ENCODE assay signal across 16 cellular contexts in the genomic region with DNA sequence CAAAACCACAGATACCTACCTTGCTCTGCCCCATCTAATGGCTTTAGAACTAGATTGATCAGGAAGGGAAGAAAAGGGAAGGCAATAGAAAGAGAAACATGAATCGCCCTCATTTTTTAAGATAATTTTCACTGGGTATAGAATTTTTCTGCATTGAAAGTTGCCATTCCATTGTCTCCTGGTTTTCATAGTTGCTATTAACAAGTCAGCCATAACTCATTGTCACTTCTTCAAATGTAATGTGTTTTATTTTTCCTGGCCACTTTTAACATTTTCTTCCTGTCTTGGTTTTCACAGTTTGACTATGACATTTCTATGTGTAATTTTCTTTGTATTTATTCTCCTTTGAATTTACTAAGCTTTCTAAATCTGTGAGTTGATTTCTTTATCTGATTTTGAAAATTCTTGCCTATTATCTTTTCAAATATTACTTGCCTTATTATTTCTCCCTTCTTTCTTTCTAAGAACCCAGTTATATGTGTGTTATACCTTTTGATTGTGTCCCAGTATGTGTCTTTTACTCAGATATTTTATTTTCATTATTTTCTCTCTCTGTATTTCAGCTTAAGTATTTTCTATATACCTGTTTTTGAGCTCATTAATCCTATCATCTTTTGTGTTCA.
DNase-seq lines count a peak whose midpoint lies in the region; ATAC-seq, FAIRE-seq and TF ChIP-seq lines count a peak whose summit lies in the region.
"Had no signal": no experiment of that assay in that cellular context is flagged by ENCODE, and none has a peak within 500 bp of the region (broad histone marks: within the 10 kb centered on the region; RNA-seq: fewer than 3 reads in every experiment).

No MANE protein-coding gene starts in this region.

- CTCF ChIA-PET in OCI-LY7 (lab: Charles Lee; ENCODE audit: unreplicated experiment): no interaction called here
- CTCF ChIA-PET in K562 (lab: Yijun Ruan, JAX; ENCODE audit: low intra/inter-chr PET ratio): no interaction called here

- TF ChIP-seq CTCF in OCI-LY7 (conservative IDR thresholded peaks at IDR 0.05; ENCODE audit: low read length) (no peak), K562 (IDR thresholded peaks at IDR 0.05 in 2 of 3, conservative IDR thresholded peaks at IDR 0.05 in 1 of 3; ENCODE audit: insufficient read depth in 2 of 3, low read depth in 1 of 3, low read length in 3 of 3) (no peak), right atrium auricular region (IDR thresholded peaks at IDR 0.05) (no peak)

- no peak overlapping the region for H4K5ac ChIP-seq in mesendoderm (ENCODE audit: low read length)

- H3K27me3 ChIP-seq in K562 (ENCODE audit: control insufficient read depth in 2 of 2, insufficient read depth in 2 of 2, low read length in 2 of 2) (no peaks in the 10 kb centered on the region; a peak in 2 of 5 replicates), mesendoderm (ENCODE audit: insufficient read depth, low read length, poor library complexity) (peaks cover 5% of the 10 kb centered on the region), right atrium auricular region (no peaks in the 10 kb centered on the region)

- no peak overlapping the region for H3K18ac ChIP-seq in mesendoderm (ENCODE audit: low read length)

- H2BK15ac ChIP-seq in mesendoderm (replicated peaks; ENCODE audit: low read depth): no peak overlapping the region

- H2BK120ac ChIP-seq in mesendoderm (ENCODE audit: low read depth, low read length): no peak overlapping the region

- in situ Hi-C loops in ACHN (cut with HindIII; ENCODE audit: low pct_ligation_motif_present, low pct_unique_long_range_greater_than_20kb, low sequenced_read_pairs): no loop called here
- in situ Hi-C loops in K562 (cut with MboI): no loop called here

- H4K20me1 ChIP-seq in OCI-LY7 (ENCODE audit: insufficient read depth, low read length): no peaks in the 10 kb centered on the region
- no peaks in the 10 kb centered on the region for H4K20me1 ChIP-seq in K562 (replicated peaks; ENCODE audit: control insufficient read depth, insufficient read depth, low read length)

- no peak for TF ChIP-seq RAD21 in K562 (CRISPR knock-in tag; conservative IDR thresholded peaks at IDR 0.05 in 1 of 2, IDR thresholded peaks at IDR 0.05 in 1 of 2)

- no peaks in the 10 kb centered on the region for H3K79me1 ChIP-seq in mesendoderm (ENCODE audit: low read length)

- H3K36me3 ChIP-seq in OCI-LY7 (ENCODE audit: insufficient read depth, low read length) (no peaks in the 10 kb centered on the region), K562 (ENCODE audit: control insufficient read depth, insufficient read depth, low read length) (no peaks in the 10 kb centered on the region), mesendoderm (ENCODE audit: control insufficient read depth, insufficient read depth, low read length) (no peaks in the 10 kb centered on the region), right atrium auricular region (no peaks in the 10 kb centered on the region)

- no peaks in the 10 kb centered on the region for H3K9me2 ChIP-seq in OCI-LY7 (ENCODE audit: insufficient read depth, low read length)

- peak; percentile 22 for DNase-seq in ACHN
- peak; percentile 3 for DNase-seq in DMS53 treated with DMSO at 0.1 percent for 48 hours (lab: John Stamatoyannopoulos, UW; ENCODE audit: unreplicated experiment)
- DNase-seq in OCI-LY7 (ENCODE audit: low spot score): peak; percentile 2
- DNase-seq in K562 (ENCODE audit: extremely low read depth in 1 of 4, low spot score in 3 of 4): no peak
- no peak for DNase-seq in mesendoderm
- no peak for DNase-seq in KG1 (lab: John Stamatoyannopoulos, UW)
- DNase-seq in right atrium auricular region (ENCODE audit: low spot score): no peak
- DNase-seq: CD8-positive, alpha-beta T cell; H7; NCI-H1930; NCI-H226; NCI-H526; NK-92 treated with Interleukin-12 subunit alpha and Interleukin-12 subunit beta, amount 100 ng/mL, for 24 hours; PC-9; T-helper 17 cell had no signal

- FAIRE-seq in K562 (lab: Jason Lieb, UNC): no peak
- FAIRE-seq: GM18507 had no signal

- ATAC-seq in K562: no peak
- ATAC-seq: CD8-positive, alpha-beta T cell; T-helper 17 cell had no signal

- BruUV-seq in OCI-LY7 (replicated peaks; lab: Mats Ljungman, UMichigan) (no TSS peak), K562 (replicated peaks; lab: Mats Ljungman, UMichigan) (no TSS peak)

- H3K27ac ChIP-seq in OCI-LY7 (ENCODE audit: low read depth, low read length, poor library complexity, severe bottlenecking) (no peak overlapping the region), K562 (ENCODE audit: extremely low read depth, low read depth, low read length) (no peak overlapping the region), mesendoderm (ENCODE audit: low read depth, low read length) (no peak overlapping the region), right atrium auricular region (no peak overlapping the region)
- H3K27ac ChIP-seq: PC-9 had no signal

- H4K8ac ChIP-seq in mesendoderm (ENCODE audit: low read depth, low read length): no peak overlapping the region

- H3K9me3 ChIP-seq in OCI-LY7 (ENCODE audit: low read length): peaks cover 5% of the 10 kb centered on the region; the same call in 1 of the 2 replicates
- peaks cover 7% of the 10 kb centered on the region for H3K9me3 ChIP-seq in K562 (replicated peaks; ENCODE audit: control insufficient read depth, insufficient read depth, low read depth, low read length)
- H3K9me3 ChIP-seq in right atrium auricular region: peaks cover 0 to 28% of the 10 kb centered on the region in 2 donors

- POLR2A ChIA-PET in OCI-LY7 (lab: Charles Lee) (interaction anchor here (0.7 to 0.8 kb wide), 4 partner anchors 9 to 993 kb away, joined by 3 to 4 read pairs (median 3); no protein-coding TSS in a partner anchor), K562 (lab: Yijun Ruan, JAX) (interaction anchor here (0.6 kb wide), 1 partner anchor 39 kb away, joined by 3 read pairs; no protein-coding TSS in a partner anchor)

- TF ChIP-seq EP300 in K562 (IDR thresholded peaks at IDR 0.05; ENCODE audit: low read length): no peak

- TF ChIP-seq POLR2A in K562 (conservative IDR thresholded peaks at IDR 0.05): no peak

- H3K4me3 ChIP-seq in OCI-LY7 (ENCODE audit: low read depth, low read length, poor library complexity, severe bottlenecking): no peak overlapping the region
- H3K4me3 ChIP-seq in K562: no peak overlapping the region
- H3K4me3 ChIP-seq in mesendoderm (ENCODE audit: low read length): no peak overlapping the region
- H3K4me3 ChIP-seq in right atrium auricular region: no peak overlapping the region
- H3K4me3 ChIP-seq: PC-9 had no signal

- H3K4me1 ChIP-seq in OCI-LY7 (ENCODE audit: insufficient read depth, low read length, poor library complexity, severe bottlenecking) (no peaks in the 10 kb centered on the region), K562 (replicated peaks in 1 of 2; ENCODE audit: control insufficient read depth in 2 of 2, insufficient read depth in 2 of 2, low read length in 2 of 2) (no peaks in the 10 kb centered on the region), mesendoderm (ENCODE audit: control insufficient read depth, low read depth, low read length) (no peaks in the 10 kb centered on the region), right atrium auricular region (peaks cover 0 to 8% of the 10 kb centered on the region in 2 donors)

- H3K9ac ChIP-seq in K562 (ENCODE audit: insufficient read depth in 1 of 2, low read depth in 2 of 2, low read length in 2 of 2): no peak overlapping the region
- H3K9ac ChIP-seq in mesendoderm (ENCODE audit: low read length): no peak overlapping the region

- intact Hi-C loops in OCI-LY7 (cut with micrococcal nuclease; ENCODE audit: unreplicated experiment): no loop called here
- intact Hi-C loops in K562 (cut with micrococcal nuclease): no loop called here

- H2AFZ ChIP-seq in OCI-LY7 (ENCODE audit: low read length) (no peak overlapping the region), K562 (ENCODE audit: low read depth, low read length) (no peak overlapping the region)
- H2AFZ ChIP-seq: PC-9 had no signal

- no peak overlapping the region for H3K56ac ChIP-seq in mesendoderm (ENCODE audit: low read length)

- no peaks in the 10 kb centered on the region for H3K9me1 ChIP-seq in K562 (ENCODE audit: control insufficient read depth, insufficient read depth, low read length)

- H2AK5ac ChIP-seq in mesendoderm (ENCODE audit: low read length): no peak overlapping the region

- no peak overlapping the region for H3K4ac ChIP-seq in mesendoderm (ENCODE audit: low read depth, low read length)

- H3K23ac ChIP-seq in mesendoderm (ENCODE audit: low read length): no peak overlapping the region

- no peak overlapping the region for H2BK5ac ChIP-seq in mesendoderm (ENCODE audit: low read length)

- 7% methylated on average over 1 of the region's 1 CpG for WGBS in K562 (ENCODE audit: insufficient coverage, low coverage, missing lambda C conversion rate)
- WGBS in mesendoderm (ENCODE audit: extremely low coverage, insufficient coverage, low lambda C conversion rate): no CpG with 5 or more reads among the region's 1 CpG

- H3K79me2 ChIP-seq in OCI-LY7 (ENCODE audit: insufficient read depth, low read depth, low read length) (no peaks in the 10 kb centered on the region), K562 (ENCODE audit: control insufficient read depth, insufficient read depth, low read length) (no peaks in the 10 kb centered on the region), mesendoderm (ENCODE audit: control insufficient read depth, insufficient read depth, low read length) (no peaks in the 10 kb centered on the region)

- H3K4me2 ChIP-seq in OCI-LY7 (ENCODE audit: low read length): no peak overlapping the region
- H3K4me2 ChIP-seq in K562 (ENCODE audit: insufficient read depth, low read length): no peak overlapping the region
- H3K4me2 ChIP-seq in mesendoderm (ENCODE audit: low read length): no peak overlapping the region
- H3K4me2 ChIP-seq: PC-9 had no signal

TF ChIP-seq in K562, 482 proteins besides CTCF, POLR2A, EP300 and RAD21 (continues in another document):
- TF ChIP-seq TRIM28 (IDR thresholded peaks at IDR 0.05) (peak; percentile 92), SPI1 (IDR thresholded peaks at IDR 0.05; ENCODE audit: borderline replicate concordance, low read depth, low read length) (no peak), CBX3 (IDR thresholded peaks at IDR 0.05; ENCODE audit: borderline replicate concordance in 1 of 2, low read length in 2 of 2) (peak in 1 of 2 experiments; percentile 98; a peak in 2 of 3 replicates), PTTG1 (tag; IDR thresholded peaks at IDR 0.05; ENCODE audit: low read depth) (no peak), PRPF4 (IDR thresholded peaks at IDR 0.05; ENCODE audit: insufficient read depth, low read depth, low read length, poor library complexity, severe bottlenecking) (no peak), CBX5 (IDR thresholded peaks at IDR 0.05; ENCODE audit: borderline replicate concordance, low read depth) (peak; percentile 94)

Comparison
In these comparisons a context has a peak if more than half of its experiments do, and no peak if none do; other contexts are left out.
1. DNase-seq: peak in ACHN (single experiment), DMS53 treated with DMSO at 0.1 percent for 48 hours (single experiment) and OCI-LY7 (single experiment); none in K562 (0 of 4), mesendoderm (single experiment), KG1 (single experiment) and right atrium auricular region (single experiment).